In genomic region chr1:161013591-161014513, GRCh38 we compare ENCODE assay signal across 9 cellular contexts. TPM values are rescaled to one million over a fixed set of nuclear protein-coding genes. Genes with fewer than 3 reads are reported as not detected.
DNase-seq lines count a peak whose midpoint lies in the region; ATAC-seq and TF ChIP-seq lines count a peak whose summit lies in the region.
"Had no signal": no experiment of that assay in that cellular context is flagged by ENCODE, and none has a peak within 500 bp of the region (broad histone marks: within the 10 kb centered on the region; RNA-seq: fewer than 3 reads in every experiment).

No MANE protein-coding gene starts in this region.

- peak in 2 of 4 donors; percentile 16 to 61 for TF ChIP-seq POLR2A in esophagus squamous epithelium (IDR thresholded peaks at IDR 0.05)

- ATAC-seq in GM18499 (IDR thresholded peaks at IDR 0.05; ENCODE audit: insufficient read depth, unreplicated experiment) = peak; percentile 57
- ATAC-seq in HG02852 (IDR thresholded peaks at IDR 0.05; ENCODE audit: unreplicated experiment) = peak; percentile 88
- peak; percentile 94 for ATAC-seq in natural killer cell treated with Interleukin-12 subunit alpha and Interleukin-12 subunit beta and Interleukin-15 and Interleukin-18, amount 100 ng/mL, for 72 hours

- peak overlapping the region; percentile 97 to 98 for H3K27ac Mint-ChIP-seq in natural killer cell treated with Interleukin-12 subunit alpha and Interleukin-12 subunit beta and Interleukin-15 and Interleukin-18, amount 100 ng/mL, for 72 hours

- H3K4me3 Mint-ChIP-seq in natural killer cell treated with Interleukin-12 subunit alpha and Interleukin-12 subunit beta and Interleukin-15 and Interleukin-18, amount 100 ng/mL, for 72 hours = peak overlapping the region; percentile 90

- TF ChIP-seq CTCF in esophagus squamous epithelium (IDR thresholded peaks at IDR 0.05) = peak in 1 of 6 experiments; percentile 13

- H3K36me3 ChIP-seq in esophagus squamous epithelium = peaks cover 0 to 7% (median 0%) of the 10 kb centered on the region in 3 donors

- no peaks in the 10 kb centered on the region for H3K27me3 Mint-ChIP-seq in natural killer cell treated with Interleukin-12 subunit alpha and Interleukin-12 subunit beta and Interleukin-15 and Interleukin-18, amount 100 ng/mL, for 72 hours

- peak; percentile 78 for DNase-seq in NCI-H460 (ENCODE audit: extremely low read depth, low read depth)
- peak; percentile 82 for DNase-seq in activated CD8-positive, alpha-beta memory T cell treated with anti-CD3 and anti-CD28 coated beads, Interleukin-2, amount 50 U/mL, for 48 hours
- peak; percentile 75 for DNase-seq in esophagus squamous epithelium (lab: John Stamatoyannopoulos, UW)
- peak; percentile 85 for DNase-seq in natural killer cell treated with Interleukin-12 subunit alpha and Interleukin-12 subunit beta and Interleukin-15 and Interleukin-18, amount 100 ng/mL, for 72 hours (ENCODE audit: low spot score)
- DNase-seq in stromal cell of bone marrow (ENCODE audit: low read depth) = peak; percentile 31
- DNase-seq in COR-L47 (lab: John Stamatoyannopoulos, UW) = no peak

- no peaks in the 10 kb centered on the region for H3K9me3 Mint-ChIP-seq in natural killer cell treated with Interleukin-12 subunit alpha and Interleukin-12 subunit beta and Interleukin-15 and Interleukin-18, amount 100 ng/mL, for 72 hours

- peaks cover 20 to 31% of the 10 kb centered on the region in 2 donors for H3K4me1 Mint-ChIP-seq in natural killer cell treated with Interleukin-12 subunit alpha and Interleukin-12 subunit beta and Interleukin-15 and Interleukin-18, amount 100 ng/mL, for 72 hours (ENCODE audit: low read depth in 2 of 2)

- peak overlapping the region in 3 of 4 donors; percentile 22 to 53 (median 23) for H3K4me3 ChIP-seq in esophagus squamous epithelium

- peak overlapping the region; percentile 83 to 99 (median 92) for H3K27ac ChIP-seq in esophagus squamous epithelium

- H3K4me1 ChIP-seq in esophagus squamous epithelium = peaks cover 26 to 90% (median 47%) of the 10 kb centered on the region in 3 donors

- intact Hi-C loops in esophagus squamous epithelium (cut with DNase I) = no loop called here

- WGBS in esophagus squamous epithelium, 2 donors = 10 to 15% methylated on average over 6 to 13 of the region's 15 CpGs

- H3K36me3 Mint-ChIP-seq in natural killer cell treated with Interleukin-12 subunit alpha and Interleukin-12 subunit beta and Interleukin-15 and Interleukin-18, amount 100 ng/mL, for 72 hours = no peaks in the 10 kb centered on the region

- H3K9me3 ChIP-seq in esophagus squamous epithelium = no peaks in the 10 kb centered on the region

- no peaks in the 10 kb centered on the region for H3K27me3 ChIP-seq in esophagus squamous epithelium

RNA-seq across cellular contexts. Expression of gene F11R, which starts 7.1 kb away (rescaled TPM):
- total RNA-seq in NCI-H460 (2014; rRNA removed; shearing (Covaris generic)) = 20.7 and 23.7 TPM in 2 replicates
- 12.4 and 29.5 TPM in 2 replicates for polyA plus RNA-seq in NCI-H460 (2014; cell fraction: nucleus; rRNA removed)
- total RNA-seq in esophagus squamous epithelium = 100 to 1,000 TPM in 1 of 4 donors, 10 to 100 TPM in 3; 84.9 to 108 (median 94.2) TPM
- 10 to 100 TPM; 11.0 to 25.9 TPM for total RNA-seq in natural killer cell treated with Interleukin-12 subunit alpha and Interleukin-12 subunit beta and Interleukin-15 and Interleukin-18, amount 100 ng/mL, for 72 hours

RNA-seq across cellular contexts. Expression of gene TSTD1, which starts 24.9 kb away (rescaled TPM):
- 29.8 and 37.6 TPM in 2 replicates for total RNA-seq in NCI-H460 (2014; rRNA removed; shearing (Covaris generic))
- 16.8 and 43.8 TPM in 2 replicates for polyA plus RNA-seq in NCI-H460 (2014; cell fraction: nucleus; rRNA removed)
- total RNA-seq in esophagus squamous epithelium = 10 to 100 TPM; 69.3 to 99.0 (median 91.4) TPM
- 10 to 100 TPM; 10.5 to 47.2 TPM for total RNA-seq in natural killer cell treated with Interleukin-12 subunit alpha and Interleukin-12 subunit beta and Interleukin-15 and Interleukin-18, amount 100 ng/mL, for 72 hours

RNA-seq across cellular contexts. Expression of gene USF1, which starts 31.9 kb away (rescaled TPM):
- total RNA-seq in NCI-H460 (2014; rRNA removed; shearing (Covaris generic)) = 49.2 and 51.2 TPM in 2 replicates
- polyA plus RNA-seq in NCI-H460 (2014; cell fraction: nucleus; rRNA removed) = 109 and 173 TPM in 2 replicates
- 10 to 100 TPM; 35.9 to 55.7 (median 49.4) TPM for total RNA-seq in esophagus squamous epithelium
- 10 to 100 TPM; 72.2 to 77.4 TPM for total RNA-seq in natural killer cell treated with Interleukin-12 subunit alpha and Interleukin-12 subunit beta and Interleukin-15 and Interleukin-18, amount 100 ng/mL, for 72 hours

RNA-seq across cellular contexts. Expression of gene ARHGAP30, which starts 55.8 kb away (rescaled TPM):
- 0.45 TPM in 1 of 2 replicates, not detected in the other for total RNA-seq in NCI-H460 (2014; rRNA removed; shearing (Covaris generic))
- 0.42 TPM in 1 of 2 replicates, not detected in the other for polyA plus RNA-seq in NCI-H460 (2014; cell fraction: nucleus; rRNA removed)
- total RNA-seq in esophagus squamous epithelium = 10 to 100 TPM in 2 of 4 donors, 1 to 10 TPM in 2; 2.9 to 13.5 (median 7.4) TPM
- total RNA-seq in natural killer cell treated with Interleukin-12 subunit alpha and Interleukin-12 subunit beta and Interleukin-15 and Interleukin-18, amount 100 ng/mL, for 72 hours = 100 to 1,000 TPM; 217 to 250 TPM

RNA-seq across cellular contexts. Expression of gene ITLN2, which starts 59.2 kb away (rescaled TPM):
- total RNA-seq in NCI-H460 (2014; rRNA removed; shearing (Covaris generic)) = not detected in 2 replicates
- not detected in 2 replicates for polyA plus RNA-seq in NCI-H460 (2014; cell fraction: nucleus; rRNA removed)
- not detected for total RNA-seq in esophagus squamous epithelium
- total RNA-seq in natural killer cell treated with Interleukin-12 subunit alpha and Interleukin-12 subunit beta and Interleukin-15 and Interleukin-18, amount 100 ng/mL, for 72 hours = not detected
- total RNA-seq: kidney epithelial cell had no signal
